Comparison of ENCODE assay signal across 28 cellular contexts in the genomic region with DNA sequence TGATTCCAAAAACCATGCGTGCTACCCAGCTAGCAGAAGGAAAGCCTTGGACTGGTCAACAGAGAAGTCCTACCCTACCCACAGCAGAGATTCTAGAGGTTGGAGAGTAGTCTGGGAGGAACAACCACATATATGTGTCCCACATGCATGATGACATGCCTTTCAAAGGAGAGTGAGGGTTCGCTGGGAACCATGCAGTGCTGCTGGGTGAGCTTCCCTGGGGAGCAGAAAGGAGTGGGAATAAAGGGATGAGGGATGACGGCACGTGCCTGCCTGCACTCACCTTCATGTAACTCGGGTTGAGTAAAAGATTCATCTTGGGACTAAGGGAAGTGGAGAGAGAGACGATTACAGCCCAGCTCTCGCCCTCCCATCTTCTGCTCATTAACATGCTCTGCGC. TPM values are rescaled to one million over a fixed set of nuclear protein-coding genes. Genes with fewer than 3 reads are reported as not detected.
DNase-seq lines count a peak whose midpoint lies in the region; ATAC-seq, FAIRE-seq and TF ChIP-seq lines count a peak whose summit lies in the region.
"Had no signal": no experiment of that assay in that cellular context is flagged by ENCODE, and none has a peak within 500 bp of the region (broad histone marks: within the 10 kb centered on the region; RNA-seq: fewer than 3 reads in every experiment).

No MANE protein-coding gene starts in this region.

- peaks cover 8% of the 10 kb centered on the region for H3K36me3 Mint-ChIP-seq in stimulated activated effector memory CD8-positive, alpha-beta T cell treated with anti-CD3 and anti-CD28 coated beads, Interleukin-12 subunit alpha, Interleukin-12 subunit beta, amount 100 ng/mL, for 72 hours

- H2BK12ac ChIP-seq in H1 (ENCODE audit: low read depth, low read length), result no peak overlapping the region

- H3K27ac ChIP-seq in H1 (ENCODE audit: low read depth, low read length) (no peak overlapping the region), colonic mucosa (no peak overlapping the region)
- H3K27ac ChIP-seq: BLaER1 had no signal

- no peak overlapping the region for H2AFZ ChIP-seq in H1 (ENCODE audit: low read length)

- H3K27me3 Mint-ChIP-seq in stimulated activated naive CD8-positive, alpha-beta T cell treated with anti-CD3 and anti-CD28 coated beads, Interleukin-15, amount 100 ng/mL, for 72 hours, result no peaks in the 10 kb centered on the region
- H3K27me3 Mint-ChIP-seq: CD4-positive, CD25-positive, alpha-beta regulatory T cell had no signal

- H3K36me3 ChIP-seq in H1 (ENCODE audit: control insufficient read depth in 2 of 4, insufficient read depth in 4 of 4, low read length in 3 of 4), result peaks cover 0 to 6% (median under 1%) of the 10 kb centered on the region in 4 experiments; a peak in 6 of 8 replicates
- no peaks in the 10 kb centered on the region for H3K36me3 ChIP-seq in colonic mucosa

- no peak overlapping the region for H2BK20ac ChIP-seq in H1 (ENCODE audit: low read length)

- no peak for DNase-seq in stimulated activated naive CD8-positive, alpha-beta T cell treated with anti-CD3 and anti-CD28 coated beads, Interleukin-15, amount 100 ng/mL, for 72 hours
- no peak for DNase-seq in stimulated activated naive CD8-positive, alpha-beta T cell treated with anti-CD3 and anti-CD28 coated beads, Interleukin-15, Interleukin-2, amounts not matched to agents 100 U/mL and 50 U/mL, for 24 hours
- no peak for DNase-seq in H1 (ENCODE audit: low read depth in 1 of 2, low spot score in 2 of 2)
- DNase-seq in mesenteric fat pad (ENCODE audit: low spot score), result peak; percentile 47
- DNase-seq in stimulated activated effector memory CD8-positive, alpha-beta T cell treated with anti-CD3 and anti-CD28 coated beads, Interleukin-12 subunit alpha, Interleukin-12 subunit beta, amount 100 ng/mL, for 72 hours (ENCODE audit: low spot score in 2 of 2), result no peak
- DNase-seq in colonic mucosa, result no peak
- DNase-seq in COLO829 (ENCODE audit: low spot score), result no peak
- DNase-seq: 8988T; ACHN; BE2C; C1 segment of cervical spinal cord; Caco-2; Calu3; CD4-positive, alpha-beta memory T cell; CD4-positive, CD25-positive, alpha-beta regulatory T cell; CD8-positive, alpha-beta memory T cell; DMS79 treated with DMSO at 0.1 percent for 48 hours; GDM1 had no signal

- no peak overlapping the region for H4K5ac ChIP-seq in H1 (ENCODE audit: insufficient read length, low read depth, low read length)

- intact Hi-C loops in colonic mucosa (cut with DNase I), result no loop called here

- H3K18ac ChIP-seq in H1 (ENCODE audit: extremely low read depth, low read length), result no peak overlapping the region

- TF ChIP-seq CTCF in H1 (IDR thresholded peaks at IDR 0.05; ENCODE audit: control extremely low read depth in 1 of 3, insufficient read depth in 1 of 3, low read depth in 1 of 3, low read length in 3 of 3) (no peak), colonic mucosa (IDR thresholded peaks at IDR 0.05) (no peak)

- H3K9me3 ChIP-seq in H1 (ENCODE audit: insufficient read depth in 2 of 2, low read depth in 1 of 2, low read length in 1 of 2) (no peaks in the 10 kb centered on the region), colonic mucosa (no peaks in the 10 kb centered on the region)
- H3K9me3 ChIP-seq: BE2C, BLaER1, Caco-2 had no signal

- no peak overlapping the region for H3K56ac ChIP-seq in H1 (replicated peaks; ENCODE audit: insufficient read length, low read depth, low read length)

- ATAC-seq in stimulated activated naive CD8-positive, alpha-beta T cell treated with anti-CD3 and anti-CD28 coated beads, Interleukin-15, amount 100 ng/mL, for 72 hours, result no peak
- ATAC-seq in stimulated activated naive CD8-positive, alpha-beta T cell treated with anti-CD3 and anti-CD28 coated beads, Interleukin-15, Interleukin-2, amounts not matched to agents 100 U/mL and 50 U/mL, for 24 hours, result no peak
- ATAC-seq in stimulated activated effector memory CD8-positive, alpha-beta T cell treated with anti-CD3 and anti-CD28 coated beads, Interleukin-12 subunit alpha, Interleukin-12 subunit beta, amount 100 ng/mL, for 72 hours, result no peak
- ATAC-seq in HG03457 (IDR thresholded peaks at IDR 0.05; ENCODE audit: unreplicated experiment), result no peak
- ATAC-seq: GM12878 had no signal

- H3K4me2 ChIP-seq in H1 (ENCODE audit: insufficient read depth in 1 of 2, low read depth in 2 of 2, low read length in 2 of 2), result no peak overlapping the region
- H3K4me2 ChIP-seq: BLaER1 had no signal

- no peak overlapping the region for H2BK120ac ChIP-seq in H1 (replicated peaks; ENCODE audit: low read depth, low read length)

- H4K20me1 ChIP-seq in H1 (replicated peaks in 1 of 2; ENCODE audit: control insufficient read depth in 1 of 2, insufficient read depth in 2 of 2, low read length in 2 of 2), result no peaks in the 10 kb centered on the region
- H4K20me1 ChIP-seq: BLaER1 had no signal

- no peaks in the 10 kb centered on the region for H3K9me3 Mint-ChIP-seq in stimulated activated naive CD8-positive, alpha-beta T cell treated with anti-CD3 and anti-CD28 coated beads, Interleukin-15, amount 100 ng/mL, for 72 hours
- no peaks in the 10 kb centered on the region for H3K9me3 Mint-ChIP-seq in stimulated activated effector memory CD8-positive, alpha-beta T cell treated with anti-CD3 and anti-CD28 coated beads, Interleukin-12 subunit alpha, Interleukin-12 subunit beta, amount 100 ng/mL, for 72 hours
- H3K9me3 Mint-ChIP-seq: CD14-positive monocyte; CD4-positive, alpha-beta memory T cell; CD4-positive, CD25-positive, alpha-beta regulatory T cell; CD8-positive, alpha-beta memory T cell had no signal

- H2AK5ac ChIP-seq in H1 (ENCODE audit: low read depth, low read length), result no peak overlapping the region

- H3K79me1 ChIP-seq in H1 (ENCODE audit: low read depth, low read length), result no peaks in the 10 kb centered on the region

- H3K79me2 ChIP-seq in H1 (ENCODE audit: control insufficient read depth in 1 of 2, insufficient read depth in 2 of 2, low read length in 2 of 2), result no peaks in the 10 kb centered on the region

- no peak overlapping the region for H3K4me3 Mint-ChIP-seq in stimulated activated naive CD8-positive, alpha-beta T cell treated with anti-CD3 and anti-CD28 coated beads, Interleukin-15, amount 100 ng/mL, for 72 hours
- no peak overlapping the region for H3K4me3 Mint-ChIP-seq in stimulated activated effector memory CD8-positive, alpha-beta T cell treated with anti-CD3 and anti-CD28 coated beads, Interleukin-12 subunit alpha, Interleukin-12 subunit beta, amount 100 ng/mL, for 72 hours
- H3K4me3 Mint-ChIP-seq: CD14-positive monocyte; CD4-positive, alpha-beta memory T cell; CD4-positive, CD25-positive, alpha-beta regulatory T cell; CD8-positive, alpha-beta memory T cell had no signal

- H3K14ac ChIP-seq in H1 (ENCODE audit: insufficient read length), result no peak overlapping the region

- no peak for TF ChIP-seq POLR2A in H1 (IDR thresholded peaks at IDR 0.05; ENCODE audit: control extremely low read depth in 1 of 2, low read depth in 2 of 2, low read length in 2 of 2)

- no peak overlapping the region for H2BK15ac ChIP-seq in H1 (ENCODE audit: low read length)

- TF ChIP-seq RAD21 in H1 (IDR thresholded peaks at IDR 0.05 in 1 of 2, conservative IDR thresholded peaks at IDR 0.05 in 1 of 2; ENCODE audit: low read depth in 2 of 2, low read length in 2 of 2), result no peak

- H2BK5ac ChIP-seq in H1 (ENCODE audit: low read depth, low read length), result no peak overlapping the region

- no peak overlapping the region for H3K23ac ChIP-seq in H1 (ENCODE audit: insufficient read length)

- H4K8ac ChIP-seq in H1 (ENCODE audit: extremely low read depth, insufficient read depth, low read length), result no peak overlapping the region; the same call in 1 of the 2 replicates

- no peaks in the 10 kb centered on the region for H3K27me3 ChIP-seq in H1 (replicated peaks in 1 of 4; ENCODE audit: control insufficient read depth in 3 of 4, extremely low read depth in 1 of 4, insufficient read depth in 3 of 4, low read length in 3 of 4)
- no peaks in the 10 kb centered on the region for H3K27me3 ChIP-seq in colonic mucosa
- H3K27me3 ChIP-seq: BE2C, BLaER1 had no signal

- no peaks in the 10 kb centered on the region for H3K23me2 ChIP-seq in H1 (ENCODE audit: low read depth, low read length)

- FAIRE-seq in H1 (lab: Jason Lieb, UNC), result no peak
- FAIRE-seq: A204.1, D721Med, GM12878, GM12892, GM18507 had no signal

- H3K4me1 ChIP-seq in H1 (replicated peaks in 1 of 4; ENCODE audit: control insufficient read depth in 3 of 4, insufficient read depth in 4 of 4, low read length in 3 of 4) (peaks cover 0 to 8% (median 4%) of the 10 kb centered on the region in 4 experiments; a peak in 3 of 7 replicates), colonic mucosa (no peaks in the 10 kb centered on the region)
- H3K4me1 ChIP-seq: BLaER1, Caco-2 had no signal

- no peak for TF ChIP-seq EP300 in H1 (IDR thresholded peaks at IDR 0.05; ENCODE audit: borderline replicate concordance in 1 of 2, low read depth in 2 of 2, low read length in 2 of 2)

- CTCF ChIA-PET in H1 (lab: Charles Lee; ENCODE audit: partially characterized antibody), result interaction anchor here (1.4 to 19.7 kb wide), 5 partner anchors 7 to 115 kb away, joined by 3 to 439 read pairs (median 35); a partner anchor contains a TSS

- H3K9ac ChIP-seq in H1 (replicated peaks in 1 of 4; ENCODE audit: extremely low read depth in 1 of 4, low read depth in 3 of 4, low read length in 3 of 4), result no peak overlapping the region; a peak in 1 of 7 replicates
- no peak overlapping the region for H3K9ac ChIP-seq in colonic mucosa (ENCODE audit: low read depth in 2 of 2, low read length in 2 of 2)
- H3K9ac ChIP-seq: BLaER1 had no signal

- POLR2A ChIA-PET in H1 (lab: Charles Lee; ENCODE audit: partially characterized antibody), result interaction anchor here (0.9 to 1.6 kb wide), 3 partner anchors 9 to 28 kb away, joined by 3 read pairs; no protein-coding TSS in a partner anchor

- peak overlapping the region; percentile 8 to 67 for H3K27ac Mint-ChIP-seq in stimulated activated naive CD8-positive, alpha-beta T cell treated with anti-CD3 and anti-CD28 coated beads, Interleukin-15, amount 100 ng/mL, for 72 hours
- peak overlapping the region; percentile 52 for H3K27ac Mint-ChIP-seq in stimulated activated effector memory CD8-positive, alpha-beta T cell treated with anti-CD3 and anti-CD28 coated beads, Interleukin-12 subunit alpha, Interleukin-12 subunit beta, amount 100 ng/mL, for 72 hours

- H3K4ac ChIP-seq in H1 (replicated peaks; ENCODE audit: insufficient read length, low read depth, low read length), result no peak overlapping the region

- no peaks in the 10 kb centered on the region for H3K4me1 Mint-ChIP-seq in stimulated activated naive CD8-positive, alpha-beta T cell treated with anti-CD3 and anti-CD28 coated beads, Interleukin-15, amount 100 ng/mL, for 72 hours
- H3K4me1 Mint-ChIP-seq in stimulated activated effector memory CD8-positive, alpha-beta T cell treated with anti-CD3 and anti-CD28 coated beads, Interleukin-12 subunit alpha, Interleukin-12 subunit beta, amount 100 ng/mL, for 72 hours, result no peaks in the 10 kb centered on the region

- no peak overlapping the region for H3K4me3 ChIP-seq in H1 (ENCODE audit: extremely low read depth in 1 of 4, insufficient read depth in 2 of 4, low read depth in 3 of 4, low read length in 4 of 4)
- H3K4me3 ChIP-seq in colonic mucosa, result no peak overlapping the region
- H3K4me3 ChIP-seq: BLaER1, GM12878 had no signal

- peak overlapping the region; percentile 10 for H4K91ac ChIP-seq in H1 (replicated peaks; ENCODE audit: insufficient read length, low read length)

- WGBS in H1 (ENCODE audit: extremely low coverage in 1 of 2, insufficient coverage in 1 of 2, insufficient read length in 1 of 2, insufficient replicate concordance in 2 of 2, low coverage in 1 of 2, low lambda C conversion rate in 2 of 2, missing lambda C conversion rate in 1 of 2), 2 experiments, result 92% methylated on average over 5 of the region's 8 CpGs; no CpG with 5 or more reads in 1 of the 2 experiments

RNA-seq across cellular contexts. Expression of a gene that starts 9.8 kb away (rescaled TPM):
- total RNA-seq in H1 (2021; fragmentation: NEBNext Ultra II Directional; extraction: Animal tissue kit (Norgen Biotek cat#: 25700)), result not detected in 2 replicates
- 0.28 TPM in 1 of 2 replicates, not detected in the other for polyA plus RNA-seq in H1 (2011; rRNA removed)
- polyA plus RNA-seq in H1 (2011; cell fraction: cytosol; rRNA removed), result not detected
- not detected for polyA plus RNA-seq in H1 (2011; cell fraction: nucleus; rRNA removed)
- polyA plus RNA-seq in H1 (2012, experiment 1 of 2), result not detected in 4 replicates
- polyA plus RNA-seq in H1 (2012, experiment 2 of 2), result not detected
- polyA plus RNA-seq in H1 (2013, experiment 1 of 2), result not detected
- polyA plus RNA-seq in H1 (2013, experiment 2 of 2), result not detected
- not detected in 2 replicates for polyA minus RNA-seq in H1 (2011; rRNA and poly(A)+ RNA removed)
- not detected for polyA minus RNA-seq in H1 (2011; cell fraction: cytosol; rRNA and poly(A)+ RNA removed)
- not detected for polyA minus RNA-seq in H1 (2011; cell fraction: nucleus; rRNA and poly(A)+ RNA removed)
- total RNA-seq in mesenteric fat pad, result 0.61 TPM
- total RNA-seq in colonic mucosa, result not detected
- total RNA-seq: A673; Caco-2; Calu3; CD4-positive, alpha-beta memory T cell; CD4-positive, CD25-positive, alpha-beta regulatory T cell; CD8-positive, alpha-beta memory T cell; GM12878 had no signal
- polyA plus RNA-seq: AG04450; CD14-positive monocyte; CD4-positive, alpha-beta memory T cell; CD4-positive, CD25-positive, alpha-beta regulatory T cell; CD8-positive, alpha-beta memory T cell; GM12878 had no signal

RNA-seq across cellular contexts. Expression of a gene that starts 59.0 kb away (rescaled TPM):
- 18.7 and 19.5 TPM in 2 replicates for total RNA-seq in H1 (2021; fragmentation: NEBNext Ultra II Directional; extraction: Animal tissue kit (Norgen Biotek cat#: 25700))
- polyA plus RNA-seq in H1 (2011; rRNA removed), result 11.0 and 13.7 TPM in 2 replicates
- 11.4 TPM for polyA plus RNA-seq in H1 (2011; cell fraction: cytosol; rRNA removed)
- 33.9 TPM for polyA plus RNA-seq in H1 (2011; cell fraction: nucleus; rRNA removed)
- polyA plus RNA-seq in H1 (2012, experiment 1 of 2), result 18.7 to 20.9 TPM (median 19.7 TPM) in 4 replicates
- polyA plus RNA-seq in H1 (2012, experiment 2 of 2), result 13.1 TPM
- 23.1 TPM for polyA plus RNA-seq in H1 (2013, experiment 1 of 2)
- 17.5 TPM for polyA plus RNA-seq in H1 (2013, experiment 2 of 2)
- polyA minus RNA-seq in H1 (2011; rRNA and poly(A)+ RNA removed), result 23.3 and 24.9 TPM in 2 replicates
- 7.3 TPM for polyA minus RNA-seq in H1 (2011; cell fraction: cytosol; rRNA and poly(A)+ RNA removed)
- polyA minus RNA-seq in H1 (2011; cell fraction: nucleus; rRNA and poly(A)+ RNA removed), result 21.1 TPM
- total RNA-seq in mesenteric fat pad (34.8 TPM), colonic mucosa (10 to 100 TPM; 41.0 to 41.2 TPM)

RNA-seq across cellular contexts. Expression of a gene that starts 59.9 kb away (rescaled TPM):
- total RNA-seq in H1 (2021; fragmentation: NEBNext Ultra II Directional; extraction: Animal tissue kit (Norgen Biotek cat#: 25700)), result 12.6 and 13.1 TPM in 2 replicates
- 8.8 and 13.9 TPM in 2 replicates for polyA plus RNA-seq in H1 (2011; rRNA removed)
- polyA plus RNA-seq in H1 (2011; cell fraction: cytosol; rRNA removed), result 10.7 TPM
- 12.2 TPM for polyA plus RNA-seq in H1 (2011; cell fraction: nucleus; rRNA removed)
- polyA plus RNA-seq in H1 (2012, experiment 1 of 2), result 8.2 to 11.6 TPM (median 10.3 TPM) in 4 replicates
- 11.4 TPM for polyA plus RNA-seq in H1 (2012, experiment 2 of 2)
- 6.2 TPM for polyA plus RNA-seq in H1 (2013, experiment 1 of 2)
- 6.5 TPM for polyA plus RNA-seq in H1 (2013, experiment 2 of 2)
- polyA minus RNA-seq in H1 (2011; rRNA and poly(A)+ RNA removed), result 10.9 and 12.7 TPM in 2 replicates
- 13.9 TPM for polyA minus RNA-seq in H1 (2011; cell fraction: cytosol; rRNA and poly(A)+ RNA removed)
- polyA minus RNA-seq in H1 (2011; cell fraction: nucleus; rRNA and poly(A)+ RNA removed), result 19.5 TPM
- total RNA-seq in mesenteric fat pad (207 TPM), colonic mucosa (10 to 100 TPM; 52.8 to 65.3 TPM)
